Comparison of ENCODE assay signal across 10 cellular contexts in genomic region chr3:186258968-186259367, GRCh38.
A peak's percentile ranks its signal among the peaks of the same experiment; 100 is the strongest.
DNase-seq lines count a peak whose midpoint lies in the region; ATAC-seq and TF ChIP-seq lines count a peak whose summit lies in the region.
"Had no signal": no experiment of that assay in that cellular context is flagged by ENCODE, and none has a peak within 500 bp of the region (broad histone marks: within the 10 kb centered on the region; RNA-seq: fewer than 3 reads in every experiment).

No MANE protein-coding gene starts in this region.

- H3K9ac ChIP-seq in NT2/D1 (ENCODE audit: insufficient read length, low read depth) (no peak overlapping the region), parathyroid adenoma (no peak overlapping the region)

- TF ChIP-seq POLR2A in esophagus muscularis mucosa (IDR thresholded peaks at IDR 0.05; ENCODE audit: low read depth) = no peak
- no peak for TF ChIP-seq POLR2A in body of pancreas (IDR thresholded peaks at IDR 0.05)

- H3K4me3 ChIP-seq in NT2/D1 (ENCODE audit: insufficient read length, low read depth) (peak overlapping the region; percentile 12), esophagus muscularis mucosa (no peak overlapping the region), parathyroid adenoma (ENCODE audit: low read depth, low read length) (no peak overlapping the region), body of pancreas (no peak overlapping the region)
- H3K4me3 ChIP-seq: HAP-1, prostate gland had no signal

- H3K27ac ChIP-seq in esophagus muscularis mucosa (replicated peaks in 1 of 4) (peak overlapping the region; percentile 71 to 88 (median 79)), parathyroid adenoma (no peak overlapping the region), body of pancreas (no peak overlapping the region)
- H3K27ac ChIP-seq: prostate gland had no signal

- H3K4me2 ChIP-seq in parathyroid adenoma (ENCODE audit: low read length) = no peak overlapping the region

- intact Hi-C loops in esophagus muscularis mucosa (cut with DNase I) (loop anchor here (5.0 kb wide), 1 partner anchor 283 kb away; the partner anchor contains the start of gene CRYGS), body of pancreas (cut with DNase I) (no loop called here)

- no peaks in the 10 kb centered on the region for H3K36me3 ChIP-seq in NT2/D1 (ENCODE audit: insufficient read depth, insufficient read length, low read length)
- H3K36me3 ChIP-seq in esophagus muscularis mucosa = peaks cover 0 to 66% (median 30%) of the 10 kb centered on the region in 4 donors
- H3K36me3 ChIP-seq in parathyroid adenoma (ENCODE audit: control insufficient read depth, insufficient read depth, low read length) = no peaks in the 10 kb centered on the region
- no peaks in the 10 kb centered on the region for H3K36me3 ChIP-seq in body of pancreas (replicated peaks in 1 of 2; ENCODE audit: insufficient read depth in 1 of 2, low read depth in 2 of 2)
- H3K36me3 ChIP-seq: HAP-1, prostate gland had no signal

- 83% methylated on average over 1 of the region's 12 CpGs for WGBS in esophagus muscularis mucosa
- WGBS in body of pancreas, 2 donors = 49 to 56% methylated on average over 12 of the region's 12 CpGs

- H2AFZ ChIP-seq in parathyroid adenoma = peak overlapping the region; percentile 69

- ATAC-seq in GM19467 (IDR thresholded peaks at IDR 0.05; ENCODE audit: unreplicated experiment) (no peak), body of pancreas (no peak)

- no peaks in the 10 kb centered on the region for H3K9me3 ChIP-seq in NT2/D1 (ENCODE audit: insufficient read depth, low read length)
- H3K9me3 ChIP-seq in esophagus muscularis mucosa = no peaks in the 10 kb centered on the region
- no peaks in the 10 kb centered on the region for H3K9me3 ChIP-seq in parathyroid adenoma (ENCODE audit: control insufficient read depth, low read length)
- no peaks in the 10 kb centered on the region for H3K9me3 ChIP-seq in body of pancreas
- H3K9me3 ChIP-seq: HAP-1, prostate gland had no signal

- DNase-seq in NCI-H2107 treated with DMSO at 0.1 percent for 48 hours (lab: John Stamatoyannopoulos, UW; ENCODE audit: unreplicated experiment) = peak; percentile 38
- no peak for DNase-seq in NCI-H2107 (lab: John Stamatoyannopoulos, UW)
- peak; percentile 44 for DNase-seq in NT2/D1 (ENCODE audit: low read depth, low spot score)
- no peak for DNase-seq in esophagus muscularis mucosa (ENCODE audit: extremely low spot score)
- DNase-seq in LoVo (ENCODE audit: low spot score) = no peak
- DNase-seq in body of pancreas = no peak

- peaks cover 8% of the 10 kb centered on the region for H3K4me1 ChIP-seq in NT2/D1 (ENCODE audit: insufficient read depth, insufficient read length)
- peaks cover 3 to 74% (median 55%) of the 10 kb centered on the region in 4 donors for H3K4me1 ChIP-seq in esophagus muscularis mucosa
- peaks cover 11% of the 10 kb centered on the region for H3K4me1 ChIP-seq in parathyroid adenoma
- peaks cover 7% of the 10 kb centered on the region for H3K4me1 ChIP-seq in body of pancreas
- H3K4me1 ChIP-seq: prostate gland had no signal

- TF ChIP-seq CTCF in esophagus muscularis mucosa (IDR thresholded peaks at IDR 0.05) = no peak
- no peak for TF ChIP-seq CTCF in parathyroid adenoma (IDR thresholded peaks at IDR 0.05)
- TF ChIP-seq CTCF in body of pancreas (IDR thresholded peaks at IDR 0.05) = no peak

- H3K27me3 ChIP-seq in NT2/D1 (ENCODE audit: insufficient read depth, insufficient read length) (peaks cover 8% of the 10 kb centered on the region), esophagus muscularis mucosa (no peaks in the 10 kb centered on the region), parathyroid adenoma (ENCODE audit: control insufficient read depth, insufficient read depth, low read length) (no peaks in the 10 kb centered on the region), body of pancreas (no peaks in the 10 kb centered on the region)

- H3K79me2 ChIP-seq in parathyroid adenoma = no peaks in the 10 kb centered on the region

- no peak for TF ChIP-seq EP300 in esophagus muscularis mucosa (IDR thresholded peaks at IDR 0.05)

Comparison
In these comparisons a context has a peak if more than half of its experiments do, and no peak if none do; other contexts are left out.
1. DNase-seq: peak in NCI-H2107 treated with DMSO at 0.1 percent for 48 hours (single experiment) and NT2/D1 (single experiment); none in NCI-H2107 (single experiment), esophagus muscularis mucosa (single experiment), LoVo (single experiment) and body of pancreas (0 of 4).
2. H3K27ac ChIP-seq: peak in esophagus muscularis mucosa (4 of 4); none in parathyroid adenoma (single experiment) and body of pancreas (0 of 4).